1 cellular context compared by ENCODE assay signal in the genomic region with DNA sequence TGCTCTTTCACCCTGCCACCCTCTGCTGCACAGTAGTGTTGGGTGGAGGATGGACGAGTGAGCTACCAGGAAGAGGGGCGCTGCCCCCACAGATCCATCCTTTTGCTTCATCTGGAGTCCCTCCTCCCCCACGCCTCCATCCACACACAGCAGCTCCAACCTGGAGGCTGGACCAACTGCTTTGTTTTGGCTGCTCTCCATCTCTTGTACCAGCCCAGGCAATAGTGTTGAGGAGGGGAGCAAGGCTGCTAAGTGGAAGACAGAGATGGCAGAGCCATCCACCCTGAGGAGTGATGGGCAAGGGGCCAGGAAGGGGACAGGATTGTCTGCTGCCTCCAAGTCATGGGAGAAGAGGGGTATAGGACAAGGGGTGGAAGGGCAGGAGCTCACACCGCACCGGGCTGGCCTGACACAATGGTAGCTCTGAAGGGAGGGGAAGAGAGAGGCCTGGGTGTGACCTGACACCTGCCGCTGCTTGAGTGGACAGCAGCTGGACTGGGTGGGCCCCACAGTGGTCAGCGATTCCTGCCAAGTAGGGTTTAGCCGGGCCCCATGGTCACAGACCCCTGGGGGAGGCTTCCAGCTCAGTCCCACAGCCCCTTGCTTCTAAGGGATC.
TF ChIP-seq lines count a peak whose summit lies in the region.

No MANE protein-coding gene starts in this region.

TF ChIP-seq in IMR-90, 13 proteins besides CTCF, POLR2A, EP300 and RAD21:
- no peak for TF ChIP-seq SMC3 (IDR thresholded peaks at IDR 0.05; ENCODE audit: low read depth, low read length)
- TF ChIP-seq FOS (IDR thresholded peaks at IDR 0.05; ENCODE audit: low read depth, low read length) = no peak
- no peak for TF ChIP-seq BHLHE40 (IDR thresholded peaks at IDR 0.05; ENCODE audit: low read depth, low read length)
- no peak for TF ChIP-seq RCOR1 (IDR thresholded peaks at IDR 0.05; ENCODE audit: insufficient replicate concordance, low read length)
- TF ChIP-seq MAZ (IDR thresholded peaks at IDR 0.05; ENCODE audit: borderline replicate concordance, low read depth, low read length) = no peak
- TF ChIP-seq MXI1 (IDR thresholded peaks at IDR 0.05; ENCODE audit: borderline replicate concordance, low read depth, low read length) = no peak
- no peak for TF ChIP-seq MAFK (IDR thresholded peaks at IDR 0.05; ENCODE audit: low read depth, low read length)
- no peak for TF ChIP-seq ELK1 (IDR thresholded peaks at IDR 0.05; ENCODE audit: borderline replicate concordance, low read depth, low read length)
- TF ChIP-seq RFX5 (IDR thresholded peaks at IDR 0.05; ENCODE audit: low read depth, low read length) = no peak
